Comparison of ENCODE assay signal across 21 cellular contexts in the genomic region with DNA sequence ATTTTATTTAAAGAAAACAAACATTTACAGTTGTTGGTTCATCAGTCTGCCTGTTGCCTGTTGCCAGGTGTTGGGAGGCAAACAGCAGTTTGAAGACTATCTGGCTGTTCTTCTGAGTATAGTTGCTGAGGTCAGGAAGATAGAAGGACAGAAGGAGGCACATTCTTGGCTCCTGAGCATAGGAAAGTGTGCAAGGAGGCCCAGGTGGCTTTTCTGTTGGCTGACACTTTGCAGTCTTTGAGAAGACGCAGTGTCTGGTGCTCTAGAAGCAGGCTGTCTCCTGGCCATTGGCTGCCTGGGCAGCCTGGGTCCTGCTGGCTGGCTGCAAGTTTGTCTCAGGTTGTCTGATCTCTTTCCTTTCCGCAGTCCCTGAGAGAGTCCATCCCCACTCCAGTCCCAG. TPM values are rescaled to one million over a fixed set of nuclear protein-coding genes. Genes with fewer than 3 reads are reported as not detected.
DNase-seq lines count a peak whose midpoint lies in the region; ATAC-seq, FAIRE-seq and TF ChIP-seq lines count a peak whose summit lies in the region.
"Had no signal": no experiment of that assay in that cellular context is flagged by ENCODE, and none has a peak within 500 bp of the region (broad histone marks: within the 10 kb centered on the region; RNA-seq: fewer than 3 reads in every experiment).

No MANE protein-coding gene starts in this region.

- H3K27me3 Mint-ChIP-seq in progenitor cell of endocrine pancreas: peaks cover 7% of the 10 kb centered on the region

- no peak overlapping the region for H4K8ac ChIP-seq in trophoblast cell (ENCODE audit: low read depth, low read length)

- H3K18ac ChIP-seq in trophoblast cell (ENCODE audit: low read length): no peak overlapping the region

- no peak overlapping the region for H3K4me3 Mint-ChIP-seq in progenitor cell of endocrine pancreas (ENCODE audit: low read depth)
- H3K4me3 Mint-ChIP-seq: CD4-positive, alpha-beta memory T cell had no signal

- FAIRE-seq in HepG2 (lab: Jason Lieb, UNC): no peak
- FAIRE-seq: A549, GM12891 had no signal

- BruUV-seq in HepG2 (replicated peaks; lab: Mats Ljungman, UMichigan): no TSS peak

- H4K20me1 ChIP-seq in HepG2 (ENCODE audit: insufficient read depth, low read length): no peaks in the 10 kb centered on the region

- no peaks in the 10 kb centered on the region for H3K27me3 ChIP-seq in HepG2 (ENCODE audit: control insufficient read depth in 1 of 2, insufficient read depth in 2 of 2, low read length in 2 of 2)
- H3K27me3 ChIP-seq in right lobe of liver: no peaks in the 10 kb centered on the region
- H3K27me3 ChIP-seq in iPS-20b (ENCODE audit: insufficient read depth, low read length): no peaks in the 10 kb centered on the region
- no peaks in the 10 kb centered on the region for H3K27me3 ChIP-seq in trophoblast cell (ENCODE audit: insufficient read depth, low read length)
- no peaks in the 10 kb centered on the region for H3K27me3 ChIP-seq in upper lobe of right lung

- ATAC-seq in HepG2 (no peak), right lobe of liver (no peak), upper lobe of right lung (no peak)
- ATAC-seq: A549 had no signal

- H2BK120ac ChIP-seq in trophoblast cell (ENCODE audit: insufficient read depth, low read length, poor library complexity): peak overlapping the region; percentile 27

- no peak for TF ChIP-seq RAD21 in HepG2 (CRISPR knock-in tag; IDR thresholded peaks at IDR 0.05)

- TF ChIP-seq POLR2A in HepG2 (IDR thresholded peaks at IDR 0.05; ENCODE audit: insufficient read depth in 1 of 2, low read depth in 2 of 2, low read length in 2 of 2) (no peak), right lobe of liver (IDR thresholded peaks at IDR 0.05) (no peak)

- no peak overlapping the region for H3K27ac ChIP-seq in HepG2 (ENCODE audit: extremely low read length, insufficient read depth, low read length)
- peak overlapping the region in 1 of 3 donors; percentile 98 for H3K27ac ChIP-seq in right lobe of liver
- H3K27ac ChIP-seq in iPS-20b (ENCODE audit: low read length): peak overlapping the region; percentile 14
- H3K27ac ChIP-seq in trophoblast cell (ENCODE audit: low read depth, low read length): no peak overlapping the region
- no peak overlapping the region for H3K27ac ChIP-seq in upper lobe of right lung

- no peak overlapping the region for H3K9ac ChIP-seq in HepG2 (ENCODE audit: insufficient read depth, low read depth, low read length)
- H3K9ac ChIP-seq in iPS-20b (ENCODE audit: low read depth, low read length): no peak overlapping the region
- no peak overlapping the region for H3K9ac ChIP-seq in trophoblast cell (ENCODE audit: low read length)

- H2AK5ac ChIP-seq in trophoblast cell (ENCODE audit: low read length): no peak overlapping the region

- peak overlapping the region; percentile 7 for H3K14ac ChIP-seq in trophoblast cell (ENCODE audit: low read length)

- H3K79me1 ChIP-seq in trophoblast cell (ENCODE audit: low read length): peaks cover 9% of the 10 kb centered on the region

- no peaks in the 10 kb centered on the region for H3K36me3 ChIP-seq in HepG2 (replicated peaks in 1 of 2; ENCODE audit: control insufficient read depth in 1 of 2, insufficient read depth in 2 of 2, low read length in 2 of 2)
- no peaks in the 10 kb centered on the region for H3K36me3 ChIP-seq in right lobe of liver
- H3K36me3 ChIP-seq in iPS-20b (ENCODE audit: insufficient read depth, low read depth, low read length): no peaks in the 10 kb centered on the region
- no peaks in the 10 kb centered on the region for H3K36me3 ChIP-seq in trophoblast cell (ENCODE audit: control insufficient read depth in 1 of 2, insufficient read depth in 2 of 2, low read length in 2 of 2)
- no peaks in the 10 kb centered on the region for H3K36me3 ChIP-seq in upper lobe of right lung

- peak overlapping the region; percentile 16 for H2AFZ ChIP-seq in HepG2 (ENCODE audit: low read length)
- H2AFZ ChIP-seq in trophoblast cell (ENCODE audit: insufficient read depth, low read length, poor library complexity): no peak overlapping the region

- no peak overlapping the region for H4K12ac ChIP-seq in trophoblast cell (ENCODE audit: low read depth, low read length)

- peaks cover 16% of the 10 kb centered on the region for H3K4me1 Mint-ChIP-seq in progenitor cell of endocrine pancreas (ENCODE audit: low read depth)
- H3K4me1 Mint-ChIP-seq: CD4-positive, alpha-beta memory T cell had no signal

- POLR2A ChIA-PET in HepG2 (lab: Yijun Ruan, JAX): interaction anchor here (0.9 to 4.1 kb wide), 5 partner anchors 12 to 236 kb away, joined by 4 to 37 read pairs (median 5); partner anchors contain the start of gene EHBP1

- DNase-seq in HepG2 (ENCODE audit: low spot score) (no peak), right lobe of liver (no peak), trophoblast cell (no peak), NCI-H1930 (lab: John Stamatoyannopoulos, UW) (no peak), upper lobe of right lung (no peak), progenitor cell of endocrine pancreas (ENCODE audit: low spot score, unreplicated experiment) (no peak)
- DNase-seq: 8988T; ACHN; AML-193; C1 segment of cervical spinal cord; Calu3; CD4-positive, alpha-beta memory T cell; COR-L47; DMS53; GF-D8; GOT3; H7; HCEC 1CT had no signal

- no peak for TF ChIP-seq EP300 in HepG2 (IDR thresholded peaks at IDR 0.05; ENCODE audit: low read depth in 2 of 2, low read length in 2 of 2)
- TF ChIP-seq EP300 in HepG2 (CRISPR knock-in tag; IDR thresholded peaks at IDR 0.05; ENCODE audit: borderline replicate concordance): no peak

- in situ Hi-C loops in HepG2 (cut with HindIII; ENCODE audit: extremely low pct_ligation_motif_present, low pct_unique_long_range_greater_than_20kb): no loop called here

- H3K27ac Mint-ChIP-seq in progenitor cell of endocrine pancreas: no peak overlapping the region
- H3K27ac Mint-ChIP-seq: CD4-positive, alpha-beta memory T cell had no signal

- no peak overlapping the region for H2BK12ac ChIP-seq in trophoblast cell (ENCODE audit: low read length)

- H3K4me3 ChIP-seq in HepG2 (replicated peaks in 1 of 3; ENCODE audit: insufficient read depth in 1 of 3, low read depth in 2 of 3, low read length in 3 of 3) (no peak overlapping the region), right lobe of liver (no peak overlapping the region), iPS-20b (ENCODE audit: low read length) (no peak overlapping the region), trophoblast cell (ENCODE audit: low read depth, low read length) (no peak overlapping the region), upper lobe of right lung (no peak overlapping the region)
- H3K4me3 ChIP-seq: A549 had no signal

- TF ChIP-seq CTCF in HepG2 (CRISPR knock-in tag; IDR thresholded peaks at IDR 0.05): no peak
- TF ChIP-seq CTCF in right lobe of liver (IDR thresholded peaks at IDR 0.05): no peak
- TF ChIP-seq CTCF in upper lobe of right lung (IDR thresholded peaks at IDR 0.05): no peak
- no peak for TF ChIP-seq CTCF in progenitor cell of endocrine pancreas (IDR thresholded peaks at IDR 0.05; ENCODE audit: unreplicated experiment)

- H3K4me1 ChIP-seq in HepG2 (ENCODE audit: insufficient read depth, low read length) (peaks cover 87% of the 10 kb centered on the region), right lobe of liver (peaks cover 0 to 54% (median 10%) of the 10 kb centered on the region in 4 donors), iPS-20b (ENCODE audit: insufficient read depth, low read length) (peaks cover 28% of the 10 kb centered on the region), trophoblast cell (ENCODE audit: control insufficient read depth in 1 of 2, insufficient read depth in 2 of 2, low read length in 2 of 2) (peaks cover 5 to 24% of the 10 kb centered on the region in 2 experiments), upper lobe of right lung (peaks cover 28% of the 10 kb centered on the region)

- WGBS in HepG2 (ENCODE audit: low lambda C conversion rate): 95% methylated on average over 2 of the region's 2 CpGs
- WGBS in right lobe of liver (ENCODE audit: insufficient coverage, low coverage, low lambda C conversion rate, missing lambda C conversion rate): no CpG with 5 or more reads among the region's 2 CpGs
- no CpG with 5 or more reads among the region's 2 CpGs for WGBS in trophoblast cell (ENCODE audit: extremely low coverage, insufficient coverage, insufficient read length)

- H3K36me3 Mint-ChIP-seq in progenitor cell of endocrine pancreas (ENCODE audit: insufficient read depth): no peaks in the 10 kb centered on the region
- H3K36me3 Mint-ChIP-seq: CD4-positive, alpha-beta memory T cell had no signal

- no peaks in the 10 kb centered on the region for H3K9me3 Mint-ChIP-seq in progenitor cell of endocrine pancreas (ENCODE audit: low read depth)
- H3K9me3 Mint-ChIP-seq: CD4-positive, alpha-beta memory T cell had no signal

- H3K23ac ChIP-seq in trophoblast cell (ENCODE audit: low read length): no peak overlapping the region

- H3K4ac ChIP-seq in trophoblast cell (ENCODE audit: low read depth, low read length): no peak overlapping the region

- H3K4me2 ChIP-seq in HepG2 (ENCODE audit: low read depth, low read length) (no peak overlapping the region), trophoblast cell (ENCODE audit: low read length) (no peak overlapping the region)
- H3K4me2 ChIP-seq: A549 had no signal

- H3K9me3 ChIP-seq in HepG2 (ENCODE audit: low read length) (no peaks in the 10 kb centered on the region), right lobe of liver (no peaks in the 10 kb centered on the region), iPS-20b (ENCODE audit: insufficient read depth, low read depth, low read length) (no peaks in the 10 kb centered on the region), trophoblast cell (ENCODE audit: insufficient read depth, low read depth, low read length) (no peaks in the 10 kb centered on the region), upper lobe of right lung (no peaks in the 10 kb centered on the region)
- H3K9me3 ChIP-seq: A549 had no signal

- H4K91ac ChIP-seq in trophoblast cell (ENCODE audit: low read depth, low read length): no peak overlapping the region

- no peak overlapping the region for H2BK5ac ChIP-seq in trophoblast cell (ENCODE audit: low read depth, low read length, poor library complexity)

- no peaks in the 10 kb centered on the region for H3K79me2 ChIP-seq in HepG2 (ENCODE audit: insufficient read depth, low read length)
- H3K79me2 ChIP-seq in trophoblast cell (ENCODE audit: control insufficient read depth, insufficient read depth, low read length, poor library complexity): no peaks in the 10 kb centered on the region

- intact Hi-C loops in HepG2 (cut with micrococcal nuclease; ENCODE audit: unreplicated experiment) (no loop called here), right lobe of liver (cut with DNase I) (loop anchor here in 1 of 2 donors (10.0 kb wide), 1 partner anchor 305 kb away; no protein-coding TSS in a partner anchor), upper lobe of right lung (cut with DNase I) (no loop called here)

- CTCF ChIA-PET in HepG2 (lab: Yijun Ruan, JAX; ENCODE audit: low intra/inter-chr PET ratio, low total read pairs): no interaction called here

RNA-seq across cellular contexts. Expression of gene TMEM17, which starts 36.4 kb away (rescaled TPM):
- total RNA-seq in HepG2 (2016; rRNA removed; fragmentation: Illumina TruSeq; extraction: Trizol): 0.22 and 0.28 TPM in 2 replicates
- total RNA-seq in HepG2 (2016; cell fraction: cytosol; rRNA removed; fragmentation: Illumina TruSeq; extraction: Trizol; ENCODE audit: low read depth): 0.18 TPM in 1 of 2 replicates, not detected in the other
- total RNA-seq in HepG2 (2016; cell fraction: insoluble cytoplasmic fraction; rRNA removed; fragmentation: Illumina TruSeq; extraction: Trizol): 0.07 and 0.30 TPM in 2 replicates
- 0.24 and 0.25 TPM in 2 replicates for total RNA-seq in HepG2 (2016; cell fraction: membrane; rRNA removed; fragmentation: Illumina TruSeq; extraction: Trizol)
- total RNA-seq in HepG2 (2016; cell fraction: nucleus; rRNA removed; fragmentation: Illumina TruSeq; extraction: Trizol): 0.40 TPM in 1 of 2 replicates, not detected in the other
- polyA plus RNA-seq in HepG2 (2011; rRNA removed): 0.30 and 0.50 TPM in 2 replicates
- polyA plus RNA-seq in HepG2 (2011; cell fraction: cytosol; rRNA removed): 0.20 and 0.33 TPM in 2 replicates
- 0.11 and 0.16 TPM in 2 replicates for polyA plus RNA-seq in HepG2 (2011; cell fraction: nucleus; rRNA removed)
- polyA plus RNA-seq in HepG2 (2012): 0.16 and 0.24 TPM in 2 replicates
- 0.19 and 0.25 TPM in 2 replicates for polyA plus RNA-seq in HepG2 (2016; cell fraction: cytosol; fragmentation: Illumina TruSeq; extraction: Trizol; ENCODE audit: low read depth)
- polyA plus RNA-seq in HepG2 (2016; cell fraction: insoluble cytoplasmic fraction; fragmentation: Illumina TruSeq; extraction: Trizol; ENCODE audit: low read depth): 0.12 and 0.22 TPM in 2 replicates
- 0.35 and 0.46 TPM in 2 replicates for polyA plus RNA-seq in HepG2 (2016; cell fraction: membrane; fragmentation: Illumina TruSeq; extraction: Trizol; ENCODE audit: low read depth)
- 0.25 and 0.76 TPM in 2 replicates for polyA plus RNA-seq in HepG2 (2016; cell fraction: nucleus; fragmentation: Illumina TruSeq; extraction: Trizol; ENCODE audit: insufficient read depth, low read depth)
- polyA minus RNA-seq in HepG2 (2011; rRNA and poly(A)+ RNA removed; ENCODE audit: low replicate concordance): 0.21 and 0.32 TPM in 2 replicates
- 0.35 TPM in 1 of 2 replicates, not detected in the other for polyA minus RNA-seq in HepG2 (2011; cell fraction: cytosol; rRNA and poly(A)+ RNA removed)
- 0.25 and 0.52 TPM in 2 replicates for polyA minus RNA-seq in HepG2 (2011; cell fraction: nucleus; rRNA and poly(A)+ RNA removed)
- total RNA-seq in right lobe of liver: 1 to 10 TPM in 1 of 6 experiments, under 1 TPM in 5; 0.40 to 1.2 (median 0.87) TPM
- 1.2 and 1.4 TPM in 2 replicates for polyA plus RNA-seq in trophoblast cell (2013)
- 2.0 TPM for total RNA-seq in upper lobe of right lung
- 4.8 and 5.9 TPM in 2 replicates for total RNA-seq in progenitor cell of endocrine pancreas
- total RNA-seq: CD4-positive, alpha-beta memory T cell had no signal
- polyA plus RNA-seq: CD4-positive, alpha-beta memory T cell had no signal
